14 cellular contexts compared by ENCODE assay signal in genomic region chr15:42608767-42609488, GRCh38. TPM values are rescaled to one million over a fixed set of nuclear protein-coding genes. Genes with fewer than 3 reads are reported as not detected.
A peak's percentile ranks its signal among the peaks of the same experiment; 100 is the strongest.
DNase-seq lines count a peak whose midpoint lies in the region; ATAC-seq, FAIRE-seq and TF ChIP-seq lines count a peak whose summit lies in the region.
"Had no signal": no experiment of that assay in that cellular context is flagged by ENCODE, and none has a peak within 500 bp of the region (broad histone marks: within the 10 kb centered on the region; RNA-seq: fewer than 3 reads in every experiment).

No MANE protein-coding gene starts in this region.

- no peak for TF ChIP-seq POLR2A in GM12892 (IDR thresholded peaks at IDR 0.05; ENCODE audit: low read depth, low read length)

- H3K4me3 Mint-ChIP-seq in CD4-positive, alpha-beta T cell: peak overlapping the region; percentile 35
- peak overlapping the region; percentile 34 for H3K4me3 Mint-ChIP-seq in activated T-helper 1 cell treated with anti-CD3 and anti-CD28 coated beads, Interleukin-12 subunit alpha, Interleukin-12 subunit beta, Interleukin-2, Interleukin-4 antibody, amounts not matched to agents 30 ng/mL and 10 ng/mL and 1 ng/mL, durations not matched to agents 14 hours and 24 hours and 36 hours
- H3K4me3 Mint-ChIP-seq in natural killer cell: peak overlapping the region; percentile 84
- H3K4me3 Mint-ChIP-seq: H9 had no signal

- H3K9me3 Mint-ChIP-seq in CD4-positive, alpha-beta T cell: no peaks in the 10 kb centered on the region
- H3K9me3 Mint-ChIP-seq in activated T-helper 1 cell treated with anti-CD3 and anti-CD28 coated beads, Interleukin-12 subunit alpha, Interleukin-12 subunit beta, Interleukin-2, Interleukin-4 antibody, amounts not matched to agents 30 ng/mL and 10 ng/mL and 1 ng/mL, durations not matched to agents 14 hours and 24 hours and 36 hours: no peaks in the 10 kb centered on the region
- no peaks in the 10 kb centered on the region for H3K9me3 Mint-ChIP-seq in natural killer cell
- H3K9me3 Mint-ChIP-seq: H9 had no signal

- intact Hi-C loops in CD4-positive, alpha-beta T cell (cut with DNase I, micrococcal nuclease): no loop called here
- intact Hi-C loops in activated T-helper 1 cell treated with anti-CD3 and anti-CD28 coated beads, Interleukin-12 subunit alpha, Interleukin-12 subunit beta, Interleukin-2, Interleukin-4 antibody, amounts not matched to agents 30 ng/mL and 10 ng/mL and 1 ng/mL, durations not matched to agents 14 hours and 24 hours and 36 hours (cut with micrococcal nuclease): loop anchor here (1.0 to 5.0 kb wide), 3 partner anchors 34 to 112 kb away; partner anchors contain the start of genes HAUS2, LRRC57, SNAP23 and STARD9
- intact Hi-C loops in natural killer cell (cut with micrococcal nuclease): loop anchor here (1.0 to 5.0 kb wide), 3 partner anchors 28 to 62 kb away; partner anchors contain the start of genes HAUS2, LRRC57 and STARD9

- no peak for TF ChIP-seq CTCF in CD4-positive, alpha-beta T cell (IDR thresholded peaks at IDR 0.05)
- no peak for TF ChIP-seq CTCF in natural killer cell (IDR thresholded peaks at IDR 0.05)

- no peaks in the 10 kb centered on the region for H3K27me3 ChIP-seq in CD4-positive, alpha-beta T cell (ENCODE audit: control insufficient read depth, insufficient read depth, low read length)
- H3K27me3 ChIP-seq: vagina had no signal

- no peak overlapping the region for H3K27ac ChIP-seq in CD4-positive, alpha-beta T cell (ENCODE audit: low read depth, low read length)

- POLR2A ChIA-PET in CD4-positive, alpha-beta T cell (lab: Charles Lee): interaction anchor here (1.0 to 1.7 kb wide), 3 partner anchors 27 to 113 kb away, joined by 3 to 13 read pairs (median 4); partner anchors contain the start of genes SNAP23 and STARD9

- H3K9me3 ChIP-seq in CD4-positive, alpha-beta T cell (ENCODE audit: control insufficient read depth, low read length): no peaks in the 10 kb centered on the region
- H3K9me3 ChIP-seq: vagina had no signal

- no peaks in the 10 kb centered on the region for H3K27me3 Mint-ChIP-seq in CD4-positive, alpha-beta T cell
- H3K27me3 Mint-ChIP-seq in activated T-helper 1 cell treated with anti-CD3 and anti-CD28 coated beads, Interleukin-12 subunit alpha, Interleukin-12 subunit beta, Interleukin-2, Interleukin-4 antibody, amounts not matched to agents 30 ng/mL and 10 ng/mL and 1 ng/mL, durations not matched to agents 14 hours and 24 hours and 36 hours (ENCODE audit: insufficient read depth): no peaks in the 10 kb centered on the region
- H3K27me3 Mint-ChIP-seq in natural killer cell (ENCODE audit: low read depth in 2 of 2): no peaks in the 10 kb centered on the region

- peaks cover 42% of the 10 kb centered on the region for H3K4me1 Mint-ChIP-seq in CD4-positive, alpha-beta T cell (ENCODE audit: low read depth)
- peaks cover 45% of the 10 kb centered on the region for H3K4me1 Mint-ChIP-seq in activated T-helper 1 cell treated with anti-CD3 and anti-CD28 coated beads, Interleukin-12 subunit alpha, Interleukin-12 subunit beta, Interleukin-2, Interleukin-4 antibody, amounts not matched to agents 30 ng/mL and 10 ng/mL and 1 ng/mL, durations not matched to agents 14 hours and 24 hours and 36 hours (ENCODE audit: low read depth)
- H3K4me1 Mint-ChIP-seq in natural killer cell: peaks cover 42 to 43% of the 10 kb centered on the region in 2 donors

- DNase-seq in CD4-positive, alpha-beta T cell: no peak
- no peak for DNase-seq in GM12892 (ENCODE audit: insufficient read length)
- peak; percentile 1 for DNase-seq in activated T-helper 1 cell treated with anti-CD3 and anti-CD28 coated beads, Interleukin-12 subunit alpha, Interleukin-12 subunit beta, Interleukin-2, Interleukin-4 antibody, amounts not matched to agents 30 ng/mL and 10 ng/mL and 1 ng/mL, durations not matched to agents 14 hours and 24 hours and 36 hours (ENCODE audit: low spot score)
- peak; percentile 20 for DNase-seq in natural killer cell
- DNase-seq in NCI-H1694 treated with DMSO at 0.1 percent for 48 hours (lab: John Stamatoyannopoulos, UW): no peak
- DNase-seq in T1000 (lab: John Stamatoyannopoulos, UW): no peak
- DNase-seq in AG08395 (ENCODE audit: low spot score): no peak
- DNase-seq: COR-L47, H9, NCI-H1694, NCI-H510A treated with DMSO at 0.1 percent for 48 hours, right cardiac atrium had no signal

- peak; percentile 50 for FAIRE-seq in GM12892 (lab: Jason Lieb, UNC)

- peak; percentile 46 for ATAC-seq in CD4-positive, alpha-beta T cell (ENCODE audit: poor library complexity)
- peak; percentile 67 to 78 (median 68) for ATAC-seq in natural killer cell
- ATAC-seq: Panc1 had no signal

- peak overlapping the region; percentile 25 for H3K27ac Mint-ChIP-seq in CD4-positive, alpha-beta T cell
- peak overlapping the region; percentile 67 for H3K27ac Mint-ChIP-seq in activated T-helper 1 cell treated with anti-CD3 and anti-CD28 coated beads, Interleukin-12 subunit alpha, Interleukin-12 subunit beta, Interleukin-2, Interleukin-4 antibody, amounts not matched to agents 30 ng/mL and 10 ng/mL and 1 ng/mL, durations not matched to agents 14 hours and 24 hours and 36 hours
- H3K27ac Mint-ChIP-seq in natural killer cell: peak overlapping the region; percentile 76 to 86

- CTCF ChIA-PET in CD4-positive, alpha-beta T cell (lab: Charles Lee): no interaction called here

- no peaks in the 10 kb centered on the region for H3K36me3 Mint-ChIP-seq in CD4-positive, alpha-beta T cell (ENCODE audit: low read depth)
- peaks cover 1% of the 10 kb centered on the region for H3K36me3 Mint-ChIP-seq in activated T-helper 1 cell treated with anti-CD3 and anti-CD28 coated beads, Interleukin-12 subunit alpha, Interleukin-12 subunit beta, Interleukin-2, Interleukin-4 antibody, amounts not matched to agents 30 ng/mL and 10 ng/mL and 1 ng/mL, durations not matched to agents 14 hours and 24 hours and 36 hours (ENCODE audit: low read depth)
- no peaks in the 10 kb centered on the region for H3K36me3 Mint-ChIP-seq in natural killer cell

RNA-seq across cellular contexts. Expression of gene STARD9, which starts 33.5 kb away (rescaled TPM):
- 1 to 10 TPM; 2.8 to 4.6 TPM for total RNA-seq in CD4-positive, alpha-beta T cell
- polyA plus RNA-seq in GM12892 (2012; ENCODE audit: missing spikeins): 7.4 TPM
- 6.1 and 9.2 TPM in 2 replicates for total RNA-seq in activated T-helper 1 cell treated with anti-CD3 and anti-CD28 coated beads, Interleukin-12 subunit alpha, Interleukin-12 subunit beta, Interleukin-2, Interleukin-4 antibody, amounts not matched to agents 30 ng/mL and 10 ng/mL and 1 ng/mL, durations not matched to agents 14 hours and 24 hours and 36 hours
- 10 to 100 TPM; 20.0 to 22.5 (median 20.1) TPM for total RNA-seq in natural killer cell

Comparison
In these comparisons a context has a peak if more than half of its experiments do, and no peak if none do; other contexts are left out.
1. DNase-seq: peak in activated T-helper 1 cell treated with anti-CD3 and anti-CD28 coated beads, Interleukin-12 subunit alpha, Interleukin-12 subunit beta, Interleukin-2, Interleukin-4 antibody, amounts not matched to agents 30 ng/mL and 10 ng/mL and 1 ng/mL, durations not matched to agents 14 hours and 24 hours and 36 hours (single experiment) and natural killer cell (single experiment); none in CD4-positive, alpha-beta T cell (0 of 10), GM12892 (single experiment), NCI-H1694 treated with DMSO at 0.1 percent for 48 hours (single experiment), T1000 (single experiment) and AG08395 (single experiment).
2. H3K27ac Mint-ChIP-seq: peak in every context shown above with its lines; median percentile 81 in natural killer cell; 67 in activated T-helper 1 cell treated with anti-CD3 and anti-CD28 coated beads, Interleukin-12 subunit alpha, Interleukin-12 subunit beta, Interleukin-2, Interleukin-4 antibody, amounts not matched to agents 30 ng/mL and 10 ng/mL and 1 ng/mL, durations not matched to agents 14 hours and 24 hours and 36 hours; 25 in CD4-positive, alpha-beta T cell.
3. H3K4me3 Mint-ChIP-seq: peak in every context shown above with its lines; median percentile 84 in natural killer cell; 35 in CD4-positive, alpha-beta T cell; 34 in activated T-helper 1 cell treated with anti-CD3 and anti-CD28 coated beads, Interleukin-12 subunit alpha, Interleukin-12 subunit beta, Interleukin-2, Interleukin-4 antibody, amounts not matched to agents 30 ng/mL and 10 ng/mL and 1 ng/mL, durations not matched to agents 14 hours and 24 hours and 36 hours.
4. intact Hi-C loops: an anchor here in activated T-helper 1 cell treated with anti-CD3 and anti-CD28 coated beads, Interleukin-12 subunit alpha, Interleukin-12 subunit beta, Interleukin-2, Interleukin-4 antibody, amounts not matched to agents 30 ng/mL and 10 ng/mL and 1 ng/mL, durations not matched to agents 14 hours and 24 hours and 36 hours (1.0 to 5.0 kb wide) and natural killer cell (1.0 to 5.0 kb wide); none called in CD4-positive, alpha-beta T cell.